25 cellular contexts compared by ENCODE assay signal in genomic region chr2:233473878-233474277, GRCh38.
DNase-seq lines count a peak whose midpoint lies in the region; ATAC-seq, FAIRE-seq and TF ChIP-seq lines count a peak whose summit lies in the region.
"Had no signal": no experiment of that assay in that cellular context is flagged by ENCODE, and none has a peak within 500 bp of the region (broad histone marks: within the 10 kb centered on the region; RNA-seq: fewer than 3 reads in every experiment).

No MANE protein-coding gene starts in this region.

- peak overlapping the region in 1 of 2 experiments; percentile 1; a peak in 1 of 4 replicates for H3K9ac ChIP-seq in K562 (ENCODE audit: insufficient read depth in 1 of 2, low read depth in 2 of 2, low read length in 2 of 2)

- H3K27ac Mint-ChIP-seq in naive thymus-derived CD8-positive, alpha-beta T cell, result peak overlapping the region in 3 of 10 donors; percentile 49 to 68 (median 67)
- H3K27ac Mint-ChIP-seq: activated CD8-positive, alpha-beta T cell treated with anti-CD3 and anti-CD28 coated beads, Interleukin-2, amount 10 ng/mL, durations not matched to agents 7 days and 5 days; CD4-positive, CD25-positive, alpha-beta regulatory T cell had no signal

- no peak for TF ChIP-seq RAD21 in K562 (CRISPR knock-in tag; conservative IDR thresholded peaks at IDR 0.05 in 1 of 2, IDR thresholded peaks at IDR 0.05 in 1 of 2)

- CTCF ChIA-PET in K562 (lab: Yijun Ruan, JAX; ENCODE audit: low intra/inter-chr PET ratio), result no interaction called here

- peak overlapping the region; percentile 18; the same call in 1 of the 2 replicates for H3K4me2 ChIP-seq in K562 (ENCODE audit: insufficient read depth, low read length)

- no peak overlapping the region for H3K4me3 Mint-ChIP-seq in naive thymus-derived CD8-positive, alpha-beta T cell
- H3K4me3 Mint-ChIP-seq: activated CD8-positive, alpha-beta T cell treated with anti-CD3 and anti-CD28 coated beads, Interleukin-2, amount 10 ng/mL, durations not matched to agents 7 days and 5 days; CD4-positive, CD25-positive, alpha-beta regulatory T cell; natural killer cell had no signal

- peaks cover 0 to 2% (median 0%) of the 10 kb centered on the region in 4 donors for H3K4me1 Mint-ChIP-seq in naive thymus-derived CD8-positive, alpha-beta T cell
- H3K4me1 Mint-ChIP-seq: CD4-positive, CD25-positive, alpha-beta regulatory T cell; natural killer cell had no signal

- intact Hi-C loops in K562 (cut with micrococcal nuclease), result no loop called here
- intact Hi-C loops in stomach (cut with DNase I; ENCODE audit: low total_unique reads), result no loop called here

- H2AFZ ChIP-seq in K562 (ENCODE audit: low read depth, low read length), result 0 out of 2 replicates have a peak overlapping the region, but pooled peaks have one; percentile 32

- no peaks in the 10 kb centered on the region for H3K9me1 ChIP-seq in K562 (ENCODE audit: control insufficient read depth, insufficient read depth, low read length)

- H4K20me1 ChIP-seq in K562 (replicated peaks; ENCODE audit: control insufficient read depth, insufficient read depth, low read length), result no peaks in the 10 kb centered on the region

- peaks cover 12 to 57% (median 30%) of the 10 kb centered on the region in 3 donors for H3K36me3 Mint-ChIP-seq in naive thymus-derived CD8-positive, alpha-beta T cell

- H3K9me3 Mint-ChIP-seq in naive thymus-derived CD8-positive, alpha-beta T cell, result peaks cover 0 to 2% (median 0%) of the 10 kb centered on the region in 9 donors
- H3K9me3 Mint-ChIP-seq: CD4-positive, CD25-positive, alpha-beta regulatory T cell; natural killer cell had no signal

- no peak overlapping the region for H3K27ac ChIP-seq in K562 (ENCODE audit: extremely low read depth, low read depth, low read length)
- peak overlapping the region; percentile 8 to 69 (median 54) for H3K27ac ChIP-seq in stomach
- H3K27ac ChIP-seq: cardiac muscle cell, pancreas had no signal

- H3K27me3 Mint-ChIP-seq in naive thymus-derived CD8-positive, alpha-beta T cell, result no peaks in the 10 kb centered on the region
- H3K27me3 Mint-ChIP-seq: CD4-positive, CD25-positive, alpha-beta regulatory T cell had no signal

- DNase-seq in D341Med (ENCODE audit: low spot score) (peak; percentile 15), K562 (ENCODE audit: extremely low read depth in 1 of 4, low spot score in 3 of 4) (no peak), left lobe of liver (ENCODE audit: low spot score) (peak; percentile 33), stomach (peak; percentile 19), amygdala (lab: John Stamatoyannopoulos, UW) (no peak), COR-L47 (lab: John Stamatoyannopoulos, UW) (no peak)
- no peak for DNase-seq in naive thymus-derived CD8-positive, alpha-beta T cell
- DNase-seq: activated CD8-positive, alpha-beta T cell treated with anti-CD3 and anti-CD28 coated beads, Interleukin-2, amount 10 ng/mL, durations not matched to agents 7 days and 5 days; activated naive CD4-positive, alpha-beta T cell treated with Interleukin-2 at 50 U/mL for 16 hours; anterior cingulate cortex; CD4-positive, CD25-positive, alpha-beta regulatory T cell; EL; KG1; left lung; midbrain; natural killer cell; NCI-H1436 treated with DMSO at 0.1 percent for 48 hours; NCI-H524; NK-92 treated with Interleukin-12 subunit alpha and Interleukin-12 subunit beta, amount 100 ng/mL, for 24 hours; pancreas; T-helper 1 cell had no signal

- POLR2A ChIA-PET in K562 (lab: Yijun Ruan, JAX), result interaction anchor here (0.6 kb wide), 1 partner anchor 9 kb away, joined by 6 read pairs; no protein-coding TSS in a partner anchor
- POLR2A ChIA-PET in naive thymus-derived CD8-positive, alpha-beta T cell (lab: Charles Lee), result no interaction called here

- ATAC-seq in K562 (no peak), left lobe of liver (no peak)
- no peak for ATAC-seq in naive thymus-derived CD8-positive, alpha-beta T cell
- ATAC-seq: activated CD8-positive, alpha-beta T cell treated with anti-CD3 and anti-CD28 coated beads, Interleukin-2, amount 10 ng/mL, durations not matched to agents 7 days and 5 days; left lung; Panc1; pancreas had no signal

- FAIRE-seq in K562 (lab: Jason Lieb, UNC), result no peak
- FAIRE-seq: GM12892, pancreas, TTC549 had no signal

- TF ChIP-seq POLR2A in K562 (conservative IDR thresholded peaks at IDR 0.05) (no peak), stomach (IDR thresholded peaks at IDR 0.05) (no peak)

- BruUV-seq in K562 (replicated peaks; lab: Mats Ljungman, UMichigan), result no TSS peak

- H3K4me1 ChIP-seq in K562 (replicated peaks in 1 of 2; ENCODE audit: control insufficient read depth in 2 of 2, insufficient read depth in 2 of 2, low read length in 2 of 2) (peaks cover 4 to 40% of the 10 kb centered on the region in 2 experiments; a peak in 3 of 5 replicates), stomach (peaks cover 8 to 31% (median 29%) of the 10 kb centered on the region in 4 donors)
- H3K4me1 ChIP-seq: left lung, pancreas had no signal

- H3K36me3 ChIP-seq in K562 (ENCODE audit: control insufficient read depth, insufficient read depth, low read length) (peaks cover 9% of the 10 kb centered on the region; the same call in 2 of the 3 replicates), stomach (peaks cover 35 to 84% (median 82%) of the 10 kb centered on the region in 4 donors)
- H3K36me3 ChIP-seq: cardiac muscle cell had no signal

- WGBS in K562 (ENCODE audit: insufficient coverage, low coverage, missing lambda C conversion rate), result 74% methylated on average over 9 of the region's 10 CpGs
- WGBS in stomach, 5 donors, result 74 to 93% (median 86%) methylated on average over 7 to 10 of the region's 10 CpGs

- no peaks in the 10 kb centered on the region for H3K9me3 ChIP-seq in K562 (replicated peaks; ENCODE audit: control insufficient read depth, insufficient read depth, low read depth, low read length)
- no peaks in the 10 kb centered on the region for H3K9me3 ChIP-seq in stomach
- H3K9me3 ChIP-seq: left lung, pancreas had no signal

- H3K4me3 ChIP-seq in K562 (no peak overlapping the region), stomach (no peak overlapping the region)
- H3K4me3 ChIP-seq: cardiac muscle cell, left lung, pancreas had no signal

- H3K27me3 ChIP-seq in K562 (ENCODE audit: control insufficient read depth in 2 of 2, insufficient read depth in 2 of 2, low read length in 2 of 2) (no peaks in the 10 kb centered on the region), stomach (no peaks in the 10 kb centered on the region)
- H3K27me3 ChIP-seq: cardiac muscle cell, left lung, pancreas had no signal

- TF ChIP-seq EP300 in K562 (IDR thresholded peaks at IDR 0.05; ENCODE audit: low read length) (no peak), stomach (IDR thresholded peaks at IDR 0.05) (no peak)

- no peaks in the 10 kb centered on the region for H3K79me2 ChIP-seq in K562 (ENCODE audit: control insufficient read depth, insufficient read depth, low read length)

- in situ Hi-C loops in K562 (cut with MboI), result no loop called here

- TF ChIP-seq CTCF in K562 (IDR thresholded peaks at IDR 0.05 in 2 of 3, conservative IDR thresholded peaks at IDR 0.05 in 1 of 3; ENCODE audit: insufficient read depth in 2 of 3, low read depth in 1 of 3, low read length in 3 of 3) (no peak), stomach (IDR thresholded peaks at IDR 0.05) (no peak)

TF ChIP-seq in K562, 482 proteins besides CTCF, POLR2A, EP300 and RAD21:
- TF ChIP-seq PTTG1 (tag; IDR thresholded peaks at IDR 0.05; ENCODE audit: low read depth), result no peak
- TF ChIP-seq CBX8 (IDR thresholded peaks at IDR 0.05; ENCODE audit: borderline replicate concordance, extremely low read depth, low read depth, low read length, poor library complexity, severe bottlenecking), result no peak
- no peak for TF ChIP-seq ELK1 (CRISPR knock-in tag; IDR thresholded peaks at IDR 0.05)
- TF ChIP-seq PRPF4 (IDR thresholded peaks at IDR 0.05; ENCODE audit: insufficient read depth, low read depth, low read length, poor library complexity, severe bottlenecking), result no peak
- no peak for TF ChIP-seq SMAD2 (IDR thresholded peaks at IDR 0.05; ENCODE audit: low read depth, low read length)
- TF ChIP-seq EWSR1 (IDR thresholded peaks at IDR 0.05; ENCODE audit: borderline replicate concordance, low read depth, partially characterized antibody), result no peak
- no peak for TF ChIP-seq ZNF431 (CRISPR knock-in tag; IDR thresholded peaks at IDR 0.05)
- TF ChIP-seq BCOR (IDR thresholded peaks at IDR 0.05), result no peak

Comparison
In these comparisons a context has a peak if more than half of its experiments do, and no peak if none do; other contexts are left out.
1. DNase-seq: peak in D341Med (single experiment), left lobe of liver (single experiment) and stomach (single experiment); none in K562 (0 of 4), naive thymus-derived CD8-positive, alpha-beta T cell (0 of 10), amygdala (0 of 56) and COR-L47 (single experiment).